9 cellular contexts compared by ENCODE assay signal in the genomic region with DNA sequence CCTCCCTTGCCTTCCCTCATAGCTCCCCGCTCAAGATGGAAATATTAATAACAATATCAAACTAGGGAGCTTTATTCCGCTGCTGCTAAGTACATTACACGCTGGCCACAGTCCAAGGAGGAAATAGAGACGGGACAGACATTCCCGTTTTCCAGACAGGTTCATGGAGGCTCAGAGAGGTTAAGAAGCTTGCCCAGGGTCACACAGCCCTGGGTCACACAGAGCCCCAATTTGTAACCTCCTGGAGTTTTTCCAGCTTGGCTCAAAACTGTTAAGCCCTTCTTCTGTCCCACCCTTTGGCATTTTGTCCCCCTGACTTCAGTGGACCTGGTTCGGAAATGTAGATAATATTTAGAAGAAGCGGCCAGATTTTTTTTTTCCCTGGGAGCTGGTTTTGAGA. TPM values are rescaled to one million over a fixed set of nuclear protein-coding genes. Genes with fewer than 3 reads are reported as not detected.
DNase-seq lines count a peak whose midpoint lies in the region; ATAC-seq and TF ChIP-seq lines count a peak whose summit lies in the region.
"Had no signal": no experiment of that assay in that cellular context is flagged by ENCODE, and none has a peak within 500 bp of the region (broad histone marks: within the 10 kb centered on the region; RNA-seq: fewer than 3 reads in every experiment).

No MANE protein-coding gene starts in this region.

- H3K36me3 ChIP-seq in heart left ventricle: peaks cover 0 to 10% (median 0%) of the 10 kb centered on the region in 9 donors
- H3K36me3 ChIP-seq in breast epithelium: no peaks in the 10 kb centered on the region
- H3K36me3 ChIP-seq in mesodermal cell (ENCODE audit: control insufficient read depth, insufficient read depth, low read length): peaks cover 23% of the 10 kb centered on the region
- H3K36me3 ChIP-seq in upper lobe of right lung: no peaks in the 10 kb centered on the region

- WGBS in heart left ventricle, 4 donors: 23 to 50% (median 34%) methylated on average over 7 of the region's 7 CpGs
- 94 to 98% methylated on average over 6 to 7 of the region's 7 CpGs for WGBS in mesodermal cell (ENCODE audit: insufficient coverage in 2 of 2), 2 experiments

- H3K9me3 ChIP-seq in heart left ventricle (no peaks in the 10 kb centered on the region), breast epithelium (no peaks in the 10 kb centered on the region), mesodermal cell (ENCODE audit: control insufficient read depth, low read length) (no peaks in the 10 kb centered on the region), upper lobe of right lung (no peaks in the 10 kb centered on the region)

- H3K27me3 ChIP-seq in heart left ventricle (no peaks in the 10 kb centered on the region), breast epithelium (no peaks in the 10 kb centered on the region), upper lobe of right lung (no peaks in the 10 kb centered on the region)

- peak in 1 of 5 donors; percentile 43 for DNase-seq in heart left ventricle
- no peak for DNase-seq in left cardiac atrium
- DNase-seq in breast epithelium (ENCODE audit: low spot score in 2 of 2): no peak
- DNase-seq in upper lobe of right lung: no peak
- no peak for DNase-seq in NCI-H2227 treated with DMSO at 0.1 percent for 48 hours (lab: John Stamatoyannopoulos, UW)
- DNase-seq in medulla oblongata (ENCODE audit: extremely low spot score): no peak
- DNase-seq in T1000 (lab: John Stamatoyannopoulos, UW): no peak

- ATAC-seq in heart left ventricle (no peak), left cardiac atrium (no peak), upper lobe of right lung (no peak)

- peak overlapping the region in 9 of 12 donors; percentile 88 to 100 (median 99) for H3K27ac ChIP-seq in heart left ventricle
- peak overlapping the region; percentile 87 to 96 for H3K27ac ChIP-seq in breast epithelium
- H3K27ac ChIP-seq in mesodermal cell (ENCODE audit: low read depth, low read length, severe bottlenecking): no peak overlapping the region
- no peak overlapping the region for H3K27ac ChIP-seq in upper lobe of right lung

- no peak for TF ChIP-seq POLR2A in heart left ventricle (IDR thresholded peaks at IDR 0.05)
- no peak for TF ChIP-seq POLR2A in breast epithelium (IDR thresholded peaks at IDR 0.05)

- intact Hi-C loops in heart left ventricle (cut with DNase I): loop anchor here in 6 of 10 donors (5.0 to 10.0 kb wide), 4 partner anchors 51 to 86 kb away; no protein-coding TSS in a partner anchor
- intact Hi-C loops in left cardiac atrium (cut with DNase I): no loop called here
- intact Hi-C loops in breast epithelium (cut with DNase I; ENCODE audit: low total_unique reads): loop anchor here (5.0 kb wide), 1 partner anchor 91 kb away; no protein-coding TSS in a partner anchor
- intact Hi-C loops in upper lobe of right lung (cut with DNase I): loop anchor here (10.0 kb wide), 1 partner anchor 84 kb away; no protein-coding TSS in a partner anchor

- H3K4me1 ChIP-seq in heart left ventricle (peaks cover 2 to 58% (median 35%) of the 10 kb centered on the region in 12 donors), breast epithelium (peaks cover 0 to 16% of the 10 kb centered on the region in 2 donors), mesodermal cell (ENCODE audit: control insufficient read depth, insufficient read depth, low read length, poor library complexity, severe bottlenecking) (peaks cover 22% of the 10 kb centered on the region), upper lobe of right lung (peaks cover 30% of the 10 kb centered on the region)

- TF ChIP-seq CTCF in heart left ventricle (IDR thresholded peaks at IDR 0.05) (no peak), breast epithelium (IDR thresholded peaks at IDR 0.05) (no peak), upper lobe of right lung (IDR thresholded peaks at IDR 0.05) (no peak)

- H3K4me3 ChIP-seq in heart left ventricle (peak overlapping the region in 10 of 12 donors; percentile 86 to 100 (median 100)), breast epithelium (peak overlapping the region; percentile 86 to 98 (median 96)), mesodermal cell (ENCODE audit: extremely low read depth, insufficient read depth, low read length, poor library complexity, severe bottlenecking) (peak overlapping the region; percentile 93), upper lobe of right lung (peak overlapping the region; percentile 99)

RNA-seq across cellular contexts. Expression of a gene that starts 2.0 kb away (rescaled TPM):
- total RNA-seq in heart left ventricle: 10 to 100 TPM in 3 of 9 donors, 1 to 10 TPM in 6; 5.3 to 14.5 (median 8.7) TPM
- polyA plus RNA-seq in heart left ventricle: 1 to 10 TPM; 7.2 to 7.6 TPM
- 10 to 100 TPM in 1 of 2 donors, 1 to 10 TPM in 1; 7.2 to 11.6 TPM for total RNA-seq in left cardiac atrium
- 1 to 10 TPM; 4.2 to 8.3 (median 7.5) TPM for total RNA-seq in breast epithelium
- 16.5 TPM for polyA plus RNA-seq in mesodermal cell (2013, experiment 1 of 2)
- 15.0 TPM for polyA plus RNA-seq in mesodermal cell (2013, experiment 2 of 2)
- 15.9 TPM for total RNA-seq in upper lobe of right lung

RNA-seq across cellular contexts. Expression of a gene that starts 38.0 kb away (rescaled TPM):
- total RNA-seq in heart left ventricle: 1 to 10 TPM in 6 of 9 donors, under 1 TPM in 3; 0.63 to 3.8 (median 1.1) TPM
- 1 to 10 TPM in 1 of 2 donors, under 1 TPM in 1; 0.15 to 1.1 TPM for polyA plus RNA-seq in heart left ventricle
- total RNA-seq in left cardiac atrium: under 1 TPM; 0.13 to 0.21 TPM
- 1 to 10 TPM in 1 of 3 donors, under 1 TPM in 1, not detected in 1; 0.15 to 1.4 TPM for total RNA-seq in breast epithelium
- not detected for polyA plus RNA-seq in mesodermal cell (2013, experiment 1 of 2)
- polyA plus RNA-seq in mesodermal cell (2013, experiment 2 of 2): not detected
- total RNA-seq in upper lobe of right lung: 0.26 TPM
- total RNA-seq: SK-MEL-5 had no signal

Comparison
In these comparisons a context has a peak if more than half of its experiments do, and no peak if none do; other contexts are left out.
1. intact Hi-C loops: an anchor here in heart left ventricle (5.0 to 10.0 kb wide), breast epithelium (5.0 kb wide) and upper lobe of right lung (10.0 kb wide); none called in left cardiac atrium.
2. H3K27ac ChIP-seq: peak in heart left ventricle (9 of 12) and breast epithelium (2 of 2); none in mesodermal cell (single experiment) and upper lobe of right lung (single experiment).
3. Peak in every context shown above with its lines, with median percentiles within 50 percentile points of each other: H3K4me3 ChIP-seq.